ENCODE assay signal across 8 cellular contexts in genomic region chr1:48688102-48688760, GRCh38.
DNase-seq lines count a peak whose midpoint lies in the region; ATAC-seq and TF ChIP-seq lines count a peak whose summit lies in the region.

No MANE protein-coding gene starts in this region.

- H3K79me2 ChIP-seq in mammary epithelial cell (ENCODE audit: insufficient read depth, low read length) = no peaks in the 10 kb centered on the region

- H3K9me3 ChIP-seq in AG04450 (ENCODE audit: control insufficient read depth, insufficient read depth, low read length) (no peaks in the 10 kb centered on the region), mammary epithelial cell (replicated peaks; ENCODE audit: insufficient read depth, low read length) (no peaks in the 10 kb centered on the region)

- H3K27ac ChIP-seq in AG04450 (ENCODE audit: low read depth, low read length) (no peak overlapping the region), mammary epithelial cell (ENCODE audit: insufficient read depth, low read depth, low read length) (no peak overlapping the region)

- no peak overlapping the region for H3K4me2 ChIP-seq in mammary epithelial cell (ENCODE audit: insufficient read depth, low read depth, low read length)

- dilution Hi-C loops in mammary epithelial cell (cut with HindIII; ENCODE audit: low sequenced_read_pairs) = no loop called here

- peak overlapping the region; percentile 2 for H2AFZ ChIP-seq in mammary epithelial cell (ENCODE audit: low read depth, low read length)

- no peak overlapping the region for H3K4me3 ChIP-seq in AG04450 (ENCODE audit: low read depth, low read length)
- H3K4me3 ChIP-seq in mammary epithelial cell (replicated peaks in 1 of 3; ENCODE audit: insufficient read depth in 1 of 3, low read depth in 2 of 3, low read length in 3 of 3) = no peak overlapping the region

- POLR2A ChIA-PET in AG04450 (lab: Yijun Ruan, JAX) = no interaction called here

- BruUV-seq in mammary epithelial cell (replicated peaks; lab: Mats Ljungman, UMichigan) = no TSS peak

- ATAC-seq in GM19023 (IDR thresholded peaks at IDR 0.05; ENCODE audit: unreplicated experiment) = peak; percentile 55
- ATAC-seq in HG03342 (IDR thresholded peaks at IDR 0.05; ENCODE audit: unreplicated experiment) = peak; percentile 76
- no peak for ATAC-seq in GM18861 (IDR thresholded peaks at IDR 0.05; ENCODE audit: unreplicated experiment)
- no peak for ATAC-seq in Right ventricle myocardium inferior

- H3K27me3 ChIP-seq in AG04450 (ENCODE audit: control insufficient read depth, insufficient read depth, low read length) = no peaks in the 10 kb centered on the region
- H3K27me3 ChIP-seq in mammary epithelial cell (ENCODE audit: insufficient read depth, low read length) = no peaks in the 10 kb centered on the region

- H4K20me1 ChIP-seq in mammary epithelial cell (ENCODE audit: insufficient read depth, low read length) = no peaks in the 10 kb centered on the region

- peak; percentile 46 for TF ChIP-seq CTCF in AG04450 (IDR thresholded peaks at IDR 0.05; ENCODE audit: low read depth, low read length)
- peak in 1 of 2 donors; percentile 32 for TF ChIP-seq CTCF in mammary epithelial cell (conservative IDR thresholded peaks at IDR 0.05 in 1 of 2, IDR thresholded peaks at IDR 0.05 in 1 of 2; ENCODE audit: extremely low read depth in 1 of 2, insufficient read depth in 1 of 2, low read depth in 1 of 2, low read length in 2 of 2)

- intact Hi-C loops in mammary epithelial cell (cut with micrococcal nuclease) = no loop called here
- intact Hi-C loops in Right ventricle myocardium inferior (cut with DNase I) = no loop called here

- in situ Hi-C loops in mammary epithelial cell (cut with MboI; ENCODE audit: low sequenced_read_pairs in 2 of 2) = no loop called here

- no peaks in the 10 kb centered on the region for H3K36me3 ChIP-seq in mammary epithelial cell (ENCODE audit: insufficient read depth, low read length)

- H3K9ac ChIP-seq in mammary epithelial cell (ENCODE audit: insufficient read depth, low read length) = no peak overlapping the region

- WGBS in mammary epithelial cell (ENCODE audit: low coverage, missing lambda C conversion rate) = 92% methylated on average over 3 of the region's 3 CpGs

- H3K4me1 ChIP-seq in mammary epithelial cell (ENCODE audit: insufficient read depth, low read length) = peaks cover 20% of the 10 kb centered on the region

- DNase-seq in AG04450 (ENCODE audit: low read depth, low spot score) (no peak), mammary epithelial cell (no peak), NOMO-1 treated with dmso at 0.1 percent for 144 hours (lab: John Stamatoyannopoulos, UW; ENCODE audit: unreplicated experiment) (no peak), cerebellar nuclear complex (lab: John Stamatoyannopoulos, UW) (no peak), Right ventricle myocardium inferior (ENCODE audit: missing footprints) (no peak)

- CTCF ChIA-PET in AG04450 (lab: Charles Lee) (interaction anchor here (0.6 to 2.0 kb wide), 4 partner anchors 11 to 1339 kb away, joined by 3 to 5 read pairs (median 3); no protein-coding TSS in a partner anchor), mammary epithelial cell (lab: Charles Lee; ENCODE audit: low non-redundant PET) (interaction anchor here (0.6 kb wide), 1 partner anchor 11 kb away, joined by 3 read pairs; no protein-coding TSS in a partner anchor)

Comparison
In these comparisons a context has a peak if more than half of its experiments do, and no peak if none do; other contexts are left out.
1. ATAC-seq: peak in GM19023 (single experiment) and HG03342 (single experiment); none in GM18861 (single experiment) and Right ventricle myocardium inferior (single experiment).